Comparison of ENCODE assay signal across 20 cellular contexts in genomic region chr11:10272132-10272531, GRCh38.
"Had no signal": no experiment of that assay in that cellular context is flagged by ENCODE, and none has a peak within 500 bp of the region (broad histone marks: within the 10 kb centered on the region; RNA-seq: fewer than 3 reads in every experiment).

No MANE protein-coding gene starts in this region.

- H3K4me1 Mint-ChIP-seq: central memory CD8-positive, alpha-beta T cell had no signal

- H3K4me3 ChIP-seq: body of pancreas, gastrocnemius medialis, skin epidermis, tibial nerve had no signal

- H3K27ac ChIP-seq: body of pancreas, gastrocnemius medialis, skin epidermis, tibial nerve had no signal

- DNase-seq: activated CD4-positive, alpha-beta T cell treated with anti-CD3 and anti-CD28 coated beads, Interleukin-2, amount 50 U/mL, for 48 hours; activated gamma-delta T cell; activated T-cell treated with anti-CD3 and anti-CD28 coated beads, Interleukin-2, amount 50 U/mL, for 24 hours; amygdala; body of pancreas; effector CD8-positive, alpha-beta T cell; gastrocnemius medialis; islet precursor cell; nucleus accumbens; posterior cingulate gyrus; stimulated activated CD4-positive, alpha-beta T cell treated with anti-CD3 and anti-CD28 coated beads, Interleukin-15, amount 100 ng/mL, for 24 hours; stimulated activated CD4-positive, alpha-beta T cell treated with anti-CD3 and anti-CD28 coated beads, Interleukin-4, amount 100 ng/mL, for 1 hour; stimulated activated naive CD4-positive, alpha-beta T cell treated with Interleukin-2 at 50 U/mL for 16 hours; substantia nigra; T-helper 9 cell had no signal

- H3K27ac Mint-ChIP-seq: activated naive CD4-positive, alpha-beta T cell treated with anti-CD3 and anti-CD28 coated beads, Interleukin-2, amount 50 U/mL, for 72 hours; activated T-cell treated with anti-CD3 and anti-CD28 coated beads, Interleukin-2, amount 50 U/mL, for 24 hours; nephron had no signal

- H3K4me3 Mint-ChIP-seq: activated T-cell treated with anti-CD3 and anti-CD28 coated beads, Interleukin-2, amount 50 U/mL, for 24 hours; central memory CD8-positive, alpha-beta T cell; nephron had no signal

- H3K27me3 ChIP-seq: body of pancreas, gastrocnemius medialis, tibial nerve had no signal

- H3K27me3 Mint-ChIP-seq: activated T-cell treated with anti-CD3 and anti-CD28 coated beads, Interleukin-2, amount 50 U/mL, for 24 hours; central memory CD8-positive, alpha-beta T cell had no signal

- ATAC-seq: activated naive CD4-positive, alpha-beta T cell treated with anti-CD3 and anti-CD28 coated beads, Interleukin-2, amount 50 U/mL, for 72 hours; body of pancreas; gastrocnemius medialis had no signal

- H3K36me3 ChIP-seq: gastrocnemius medialis, tibial nerve had no signal

- H3K9me3 Mint-ChIP-seq: activated naive CD4-positive, alpha-beta T cell treated with anti-CD3 and anti-CD28 coated beads, Interleukin-2, amount 50 U/mL, for 72 hours; activated T-cell treated with anti-CD3 and anti-CD28 coated beads, Interleukin-2, amount 50 U/mL, for 24 hours; central memory CD8-positive, alpha-beta T cell; nephron had no signal

- H3K36me3 Mint-ChIP-seq: activated naive CD4-positive, alpha-beta T cell treated with anti-CD3 and anti-CD28 coated beads, Interleukin-2, amount 50 U/mL, for 72 hours had no signal

- H3K4me1 ChIP-seq: body of pancreas had no signal

- H3K9me3 ChIP-seq: body of pancreas, gastrocnemius medialis, tibial nerve had no signal
